Comparison of ENCODE assay signal across 8 cellular contexts in genomic region chr11:65891180-65892136, GRCh38. TPM values are rescaled to one million over a fixed set of nuclear protein-coding genes. Genes with fewer than 3 reads are reported as not detected.
A peak's percentile ranks its signal among the peaks of the same experiment; 100 is the strongest.
DNase-seq lines count a peak whose midpoint lies in the region; ATAC-seq and TF ChIP-seq lines count a peak whose summit lies in the region.

No MANE protein-coding gene starts in this region.

- H2AFZ ChIP-seq in SK-N-SH (ENCODE audit: low read depth) = no peak overlapping the region

- TF ChIP-seq POLR2A in GM18951 (IDR thresholded peaks at IDR 0.05; ENCODE audit: extremely low read depth, insufficient read depth, insufficient read length) = peak; percentile 15
- TF ChIP-seq POLR2A in tibial nerve (IDR thresholded peaks at IDR 0.05) = no peak

- DNase-seq in ACHN = peak; percentile 63
- DNase-seq in SK-N-SH = peak; percentile 65
- DNase-seq in tibial nerve (ENCODE audit: low spot score in 2 of 2) = no peak
- no peak for DNase-seq in SKM-1 treated with dmso at 0.1 percent for 144 hours (lab: John Stamatoyannopoulos, UW; ENCODE audit: unreplicated experiment)

- H3K4me3 ChIP-seq in SK-N-SH (ENCODE audit: low read depth in 2 of 2, low read length in 1 of 2) (peak overlapping the region; percentile 65 to 70), mesodermal cell (ENCODE audit: extremely low read depth, insufficient read depth, low read length, poor library complexity, severe bottlenecking) (peak overlapping the region; percentile 59), tibial nerve (peak overlapping the region; percentile 80 to 93 (median 91))

- H3K27me3 ChIP-seq in SK-N-SH (ENCODE audit: insufficient read depth) (no peaks in the 10 kb centered on the region), tibial nerve (no peaks in the 10 kb centered on the region)

- no peak for TF ChIP-seq RAD21 in SK-N-SH (IDR thresholded peaks at IDR 0.05; ENCODE audit: low read length)

- H3K79me2 ChIP-seq in SK-N-SH (ENCODE audit: insufficient read depth) = peaks cover 68% of the 10 kb centered on the region

- H3K4me1 ChIP-seq in SK-N-SH (ENCODE audit: control insufficient read depth in 1 of 2, insufficient read depth in 2 of 2, low read depth in 1 of 2, low read length in 1 of 2) (peaks cover 52% of the 10 kb centered on the region in 2 experiments), mesodermal cell (ENCODE audit: control insufficient read depth, insufficient read depth, low read length, poor library complexity, severe bottlenecking) (peaks cover 50% of the 10 kb centered on the region), tibial nerve (peaks cover 0 to 70% (median 44%) of the 10 kb centered on the region in 4 donors)

- H3K4me2 ChIP-seq in SK-N-SH = peak overlapping the region; percentile 98

- in situ Hi-C loops in ACHN (cut with HindIII; ENCODE audit: low pct_ligation_motif_present, low pct_unique_long_range_greater_than_20kb, low sequenced_read_pairs) = no loop called here
- in situ Hi-C loops in GM18951 (cut with MboI; ENCODE audit: low sequenced_read_pairs, unreplicated experiment) = no loop called here

- TF ChIP-seq CTCF in SK-N-SH (IDR thresholded peaks at IDR 0.05) = peak; percentile 34
- TF ChIP-seq CTCF in tibial nerve (IDR thresholded peaks at IDR 0.05) = no peak

- POLR2A ChIA-PET in SK-N-SH (lab: Yijun Ruan, JAX) = interaction anchor here (0.5 to 3.8 kb wide), 12 partner anchors 10 to 180 kb away, joined by 3 to 46 read pairs (median 3); partner anchors contain the start of genes CFL1, CTSW, MUS81 and SART1

- peak overlapping the region; percentile 87 to 94 for H3K27ac ChIP-seq in SK-N-SH (ENCODE audit: low read depth in 2 of 2, low read length in 1 of 2)
- peak overlapping the region; percentile 87 for H3K27ac ChIP-seq in cingulate gyrus (ENCODE audit: low read depth, low read length)
- H3K27ac ChIP-seq in mesodermal cell (ENCODE audit: low read depth, low read length, severe bottlenecking) = peak overlapping the region; percentile 78
- peak overlapping the region; percentile 92 to 99 (median 95) for H3K27ac ChIP-seq in tibial nerve

- TF ChIP-seq EP300 in SK-N-SH (IDR thresholded peaks at IDR 0.05; ENCODE audit: borderline replicate concordance in 1 of 2, low read depth in 1 of 2, low read length in 1 of 2) = no peak
- TF ChIP-seq EP300 in tibial nerve (IDR thresholded peaks at IDR 0.05) = peak in 1 of 2 donors; percentile 23

- CTCF ChIA-PET in SK-N-SH (lab: Yijun Ruan, JAX) = interaction anchor here (0.6 to 15.2 kb wide), 14 partner anchors 9 to 451 kb away, joined by 3 to 374 read pairs (median 7); partner anchors contain the start of genes C11orf68, CFL1, EFEMP2 and FOSL1

- H3F3A ChIP-seq in SK-N-SH (replicated peaks; ENCODE audit: insufficient read depth) = peaks cover 88% of the 10 kb centered on the region

- ATAC-seq in GM18909 (IDR thresholded peaks at IDR 0.05; ENCODE audit: poor library complexity, unreplicated experiment) = no peak

- peaks cover 56% of the 10 kb centered on the region for H4K20me1 ChIP-seq in SK-N-SH (ENCODE audit: insufficient read depth)

- H3K9me3 ChIP-seq in SK-N-SH (no peaks in the 10 kb centered on the region), mesodermal cell (ENCODE audit: control insufficient read depth, low read length) (no peaks in the 10 kb centered on the region), tibial nerve (no peaks in the 10 kb centered on the region)

- H3K9me2 ChIP-seq in SK-N-SH = no peaks in the 10 kb centered on the region

- peak overlapping the region; percentile 76 for H3K9ac ChIP-seq in SK-N-SH

- WGBS in SK-N-SH (ENCODE audit: low lambda C conversion rate) = 35% methylated on average over 14 of the region's 60 CpGs
- 2 to 10% methylated on average over 46 to 48 of the region's 60 CpGs for WGBS in mesodermal cell (ENCODE audit: insufficient coverage in 2 of 2), 2 experiments
- 6 to 10% methylated on average over 41 to 48 of the region's 60 CpGs for WGBS in tibial nerve, 2 donors

- peaks cover 4 to 37% of the 10 kb centered on the region in 2 experiments for H3K36me3 ChIP-seq in SK-N-SH (replicated peaks in 1 of 2; ENCODE audit: control insufficient read depth in 1 of 2, insufficient read depth in 2 of 2, low read length in 1 of 2)
- H3K36me3 ChIP-seq in mesodermal cell (ENCODE audit: control insufficient read depth, insufficient read depth, low read length) = peaks cover 49% of the 10 kb centered on the region
- H3K36me3 ChIP-seq in tibial nerve = peaks cover 0 to 10% (median 0%) of the 10 kb centered on the region in 3 donors

TF ChIP-seq in SK-N-SH, 30 proteins besides CTCF, POLR2A, EP300 and RAD21 (continues in another document):
- TF ChIP-seq, protein P1, sequence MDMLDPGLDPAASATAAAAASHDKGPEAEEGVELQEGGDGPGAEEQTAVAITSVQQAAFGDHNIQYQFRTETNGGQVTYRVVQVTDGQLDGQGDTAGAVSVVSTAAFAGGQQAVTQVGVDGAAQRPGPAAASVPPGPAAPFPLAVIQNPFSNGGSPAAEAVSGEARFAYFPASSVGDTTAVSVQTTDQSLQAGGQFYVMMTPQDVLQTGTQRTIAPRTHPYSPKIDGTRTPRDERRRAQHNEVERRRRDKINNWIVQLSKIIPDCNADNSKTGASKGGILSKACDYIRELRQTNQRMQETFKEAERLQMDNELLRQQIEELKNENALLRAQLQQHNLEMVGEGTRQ (IDR thresholded peaks at IDR 0.05; ENCODE audit: borderline replicate concordance, low read depth, low read length) = no peak
- 0 out of 2 replicates have a peak, but pooled peaks have one; percentile 8 for TF ChIP-seq TEAD4 (IDR thresholded peaks at IDR 0.05; ENCODE audit: borderline replicate concordance, insufficient read depth)
- TF ChIP-seq ZBTB33 (IDR thresholded peaks at IDR 0.05; ENCODE audit: borderline replicate concordance, low read depth) = no peak; the same call in 1 of the 2 replicates
- TF ChIP-seq RCOR1 (IDR thresholded peaks at IDR 0.05; ENCODE audit: low read length) = no peak
- TF ChIP-seq RXRA (IDR thresholded peaks at IDR 0.05; ENCODE audit: borderline replicate concordance, low read depth) = no peak

RNA-seq across cellular contexts. Expression of gene CCDC85B, which starts 1.0 kb away (rescaled TPM):
- 34.2 and 52.8 TPM in 2 replicates for polyA plus RNA-seq in SK-N-SH (2012; rRNA removed)
- polyA plus RNA-seq in SK-N-SH (2012; cell fraction: cytosol; rRNA removed) = 31.2 and 38.6 TPM in 2 replicates
- 19.2 and 56.3 TPM in 2 replicates for polyA plus RNA-seq in SK-N-SH (2012; cell fraction: nucleus; rRNA removed)
- polyA plus RNA-seq in mesodermal cell (2013, experiment 1 of 2) = 22.8 TPM
- polyA plus RNA-seq in mesodermal cell (2013, experiment 2 of 2) = 20.5 TPM
- total RNA-seq in tibial nerve = 100 to 1,000 TPM in 2 of 4 donors, 10 to 100 TPM in 2; 73.0 to 108 (median 89.4) TPM

RNA-seq across cellular contexts. Expression of gene FIBP, which starts 3.2 kb away (rescaled TPM):
- polyA plus RNA-seq in SK-N-SH (2012; rRNA removed) = 159 and 190 TPM in 2 replicates
- polyA plus RNA-seq in SK-N-SH (2012; cell fraction: cytosol; rRNA removed) = 120 and 135 TPM in 2 replicates
- 194 and 217 TPM in 2 replicates for polyA plus RNA-seq in SK-N-SH (2012; cell fraction: nucleus; rRNA removed)
- polyA plus RNA-seq in mesodermal cell (2013, experiment 1 of 2) = 64.0 TPM
- polyA plus RNA-seq in mesodermal cell (2013, experiment 2 of 2) = 65.6 TPM
- 10 to 100 TPM; 53.6 to 73.2 (median 63.7) TPM for total RNA-seq in tibial nerve

RNA-seq across cellular contexts. Expression of gene FOSL1, which starts 8.7 kb away (rescaled TPM):
- 17.9 and 30.1 TPM in 2 replicates for polyA plus RNA-seq in SK-N-SH (2012; rRNA removed)
- 18.1 and 21.6 TPM in 2 replicates for polyA plus RNA-seq in SK-N-SH (2012; cell fraction: cytosol; rRNA removed)
- 28.3 and 39.9 TPM in 2 replicates for polyA plus RNA-seq in SK-N-SH (2012; cell fraction: nucleus; rRNA removed)
- polyA plus RNA-seq in mesodermal cell (2013, experiment 1 of 2) = 14.7 TPM
- 13.0 TPM for polyA plus RNA-seq in mesodermal cell (2013, experiment 2 of 2)
- 1 to 10 TPM in 3 of 4 donors, not detected in 1; 1.3 to 3.3 (median 1.4) TPM for total RNA-seq in tibial nerve

RNA-seq across cellular contexts. Expression of gene CTSW, which starts 11.8 kb away (rescaled TPM):
- polyA plus RNA-seq in SK-N-SH (2012; rRNA removed) = 0.49 and 0.68 TPM in 2 replicates
- 0.22 and 0.29 TPM in 2 replicates for polyA plus RNA-seq in SK-N-SH (2012; cell fraction: cytosol; rRNA removed)
- polyA plus RNA-seq in SK-N-SH (2012; cell fraction: nucleus; rRNA removed) = 0.59 and 0.62 TPM in 2 replicates
- not detected for polyA plus RNA-seq in mesodermal cell (2013, experiment 1 of 2)
- not detected for polyA plus RNA-seq in mesodermal cell (2013, experiment 2 of 2)
- 1 to 10 TPM in 2 of 4 donors, not detected in 2; 1.5 to 3.1 TPM for total RNA-seq in tibial nerve

RNA-seq across cellular contexts. Expression of gene EFEMP2, which starts 18.9 kb away (rescaled TPM):
- polyA plus RNA-seq in SK-N-SH (2012; rRNA removed) = 194 and 203 TPM in 2 replicates
- 81.0 and 118 TPM in 2 replicates for polyA plus RNA-seq in SK-N-SH (2012; cell fraction: cytosol; rRNA removed)
- polyA plus RNA-seq in SK-N-SH (2012; cell fraction: nucleus; rRNA removed) = 444 and 585 TPM in 2 replicates
- 142 TPM for polyA plus RNA-seq in mesodermal cell (2013, experiment 1 of 2)
- polyA plus RNA-seq in mesodermal cell (2013, experiment 2 of 2) = 117 TPM
- 10 to 100 TPM; 59.2 to 92.7 (median 82.0) TPM for total RNA-seq in tibial nerve

Comparison
In these comparisons a context has a peak if more than half of its experiments do, and no peak if none do; other contexts are left out.
1. DNase-seq: peak in ACHN (single experiment) and SK-N-SH (single experiment); none in tibial nerve (0 of 2) and SKM-1 treated with dmso at 0.1 percent for 144 hours (single experiment).
2. Peak in every context shown above with its lines, with median percentiles within 50 percentile points of each other: H3K27ac ChIP-seq and H3K4me3 ChIP-seq.